ENCODE assay signal across 10 cellular contexts in the genomic region with DNA sequence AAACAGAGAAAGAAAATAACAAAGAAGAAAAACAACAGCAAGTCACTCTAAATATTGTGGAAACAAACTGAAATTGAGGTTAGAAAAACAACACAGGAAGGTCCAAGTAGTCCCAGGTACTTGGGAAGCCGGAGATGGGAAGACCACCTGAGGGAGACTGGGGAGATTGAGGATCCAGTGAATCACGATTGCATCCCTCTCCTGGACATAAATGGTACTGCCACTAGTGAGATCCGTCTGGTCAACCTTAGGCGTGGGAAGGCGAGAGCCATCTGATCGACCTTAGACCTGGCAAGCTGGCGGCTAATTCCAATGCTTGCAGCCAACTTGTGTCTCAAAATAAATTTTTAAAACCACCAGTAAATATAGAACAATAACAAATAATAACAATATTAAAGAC.
A peak's percentile ranks its signal among the peaks of the same experiment; 100 is the strongest.
DNase-seq lines count a peak whose midpoint lies in the region; ATAC-seq and TF ChIP-seq lines count a peak whose summit lies in the region.
"Had no signal": no experiment of that assay in that cellular context is flagged by ENCODE, and none has a peak within 500 bp of the region (broad histone marks: within the 10 kb centered on the region; RNA-seq: fewer than 3 reads in every experiment).

No MANE protein-coding gene starts in this region.

- ATAC-seq in SK-N-SH treated with all-trans-retinoic acid at 6 μM for 48 hours = 0 out of 3 replicates have a peak, but pooled peaks have one; percentile 40
- ATAC-seq in HG03521 (IDR thresholded peaks at IDR 0.05; ENCODE audit: unreplicated experiment) = no peak

- H3K9me3 ChIP-seq in GM23248 (ENCODE audit: low read depth) = no peaks in the 10 kb centered on the region
- H3K9me3 ChIP-seq: adrenal gland, MG63 had no signal

- H3K4me2 ChIP-seq in GM23248 (ENCODE audit: unreplicated experiment) = no peak overlapping the region

- DNase-seq in BJ (ENCODE audit: low read depth) (no peak), GM23248 (peak; percentile 14), iPS DF 4.7 (ENCODE audit: extremely low read depth, low spot score) (peak; percentile 74), AG08395 (ENCODE audit: low spot score) (no peak), nucleus accumbens (lab: John Stamatoyannopoulos, UW) (no peak)
- no peak for DNase-seq in stimulated activated naive CD4-positive, alpha-beta T cell treated with Interleukin-2 at 50 U/mL for 16 hours (lab: John Stamatoyannopoulos, UW)
- DNase-seq: adrenal gland, MG63 had no signal

- no peaks in the 10 kb centered on the region for H3K4me1 ChIP-seq in GM23248 (ENCODE audit: insufficient read depth)
- H3K4me1 ChIP-seq: adrenal gland had no signal

- no peak overlapping the region for H3K27ac ChIP-seq in GM23248
- H3K27ac ChIP-seq: adrenal gland had no signal

- no peaks in the 10 kb centered on the region for H3K79me2 ChIP-seq in GM23248 (ENCODE audit: insufficient read depth)

- H3K36me3 ChIP-seq in BJ (ENCODE audit: control insufficient read depth, insufficient read depth, low read length) = no peaks in the 10 kb centered on the region
- H3K36me3 ChIP-seq in GM23248 (ENCODE audit: low read depth) = no peaks in the 10 kb centered on the region
- H3K36me3 ChIP-seq: adrenal gland, MG63 had no signal

- H2AFZ ChIP-seq in GM23248 = no peak overlapping the region

- no peaks in the 10 kb centered on the region for H3F3A ChIP-seq in GM23248 (ENCODE audit: insufficient read depth)

- no peaks in the 10 kb centered on the region for H4K20me1 ChIP-seq in GM23248 (ENCODE audit: insufficient read depth)

- H3K9ac ChIP-seq in GM23248 = no peak overlapping the region

- no peaks in the 10 kb centered on the region for H3K9me2 ChIP-seq in GM23248 (ENCODE audit: insufficient read depth)

- peak; percentile 26; the same call in 1 of the 2 replicates for TF ChIP-seq CTCF in BJ (IDR thresholded peaks at IDR 0.05; ENCODE audit: insufficient read depth, low read depth, low read length)

- in situ Hi-C loops in GM23248 (cut with MboI) = no loop called here

- H3K27me3 ChIP-seq in BJ (ENCODE audit: control insufficient read depth, insufficient read depth, low read length) = no peaks in the 10 kb centered on the region
- H3K27me3 ChIP-seq in GM23248 (replicated peaks; ENCODE audit: insufficient read depth) = no peaks in the 10 kb centered on the region
- H3K27me3 ChIP-seq: adrenal gland, MG63 had no signal

- no peak overlapping the region for H3K4me3 ChIP-seq in BJ (ENCODE audit: low read depth, low read length)
- no peak overlapping the region for H3K4me3 ChIP-seq in GM23248
- H3K4me3 ChIP-seq: adrenal gland, MG63 had no signal

- 59 to 71% methylated on average over 7 of the region's 7 CpGs for WGBS in GM23248 (ENCODE audit: low coverage in 1 of 2, low lambda C conversion rate in 2 of 2, missing lambda C conversion rate in 2 of 2), 2 experiments

- CTCF ChIA-PET in BJ (lab: Yijun Ruan, JAX) = no interaction called here

- POLR2A ChIA-PET in BJ (lab: Charles Lee) = no interaction called here

TF ChIP-seq in SK-N-SH treated with all-trans-retinoic acid at 6 μM for 48 hours, 23 proteins besides CTCF, POLR2A, EP300 and RAD21 (continues in another document):
- TF ChIP-seq, protein P1, sequence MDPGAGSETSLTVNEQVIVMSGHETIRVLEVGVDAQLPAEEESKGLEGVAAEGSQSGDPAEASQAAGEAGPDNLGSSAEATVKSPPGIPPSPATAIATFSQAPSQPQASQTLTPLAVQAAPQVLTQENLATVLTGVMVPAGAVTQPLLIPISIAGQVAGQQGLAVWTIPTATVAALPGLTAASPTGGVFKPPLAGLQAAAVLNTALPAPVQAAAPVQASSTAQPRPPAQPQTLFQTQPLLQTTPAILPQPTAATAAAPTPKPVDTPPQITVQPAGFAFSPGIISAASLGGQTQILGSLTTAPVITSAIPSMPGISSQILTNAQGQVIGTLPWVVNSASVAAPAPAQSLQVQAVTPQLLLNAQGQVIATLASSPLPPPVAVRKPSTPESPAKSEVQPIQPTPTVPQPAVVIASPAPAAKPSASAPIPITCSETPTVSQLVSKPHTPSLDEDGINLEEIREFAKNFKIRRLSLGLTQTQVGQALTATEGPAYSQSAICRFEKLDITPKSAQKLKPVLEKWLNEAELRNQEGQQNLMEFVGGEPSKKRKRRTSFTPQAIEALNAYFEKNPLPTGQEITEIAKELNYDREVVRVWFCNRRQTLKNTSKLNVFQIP (CRISPR knock-in tag; IDR thresholded peaks at IDR 0.05; ENCODE audit: borderline replicate concordance, low read depth) = no peak
- no peak for TF ChIP-seq ZNF565 (CRISPR knock-in tag; conservative IDR thresholded peaks at IDR 0.05; ENCODE audit: low read depth)
- TF ChIP-seq GLIS3 (CRISPR knock-in tag; IDR thresholded peaks at IDR 0.05) = no peak
- TF ChIP-seq ZNF8 (CRISPR knock-in tag; IDR thresholded peaks at IDR 0.05) = no peak
- no peak for TF ChIP-seq BACH2 (CRISPR knock-in tag; IDR thresholded peaks at IDR 0.05; ENCODE audit: borderline replicate concordance)
- TF ChIP-seq CSDC2 (CRISPR knock-in tag; IDR thresholded peaks at IDR 0.05) = no peak
- TF ChIP-seq SNAI2 (CRISPR knock-in tag; IDR thresholded peaks at IDR 0.05) = no peak
- TF ChIP-seq TOX (CRISPR knock-in tag; IDR thresholded peaks at IDR 0.05; ENCODE audit: borderline replicate concordance) = no peak
- TF ChIP-seq, protein P2, sequence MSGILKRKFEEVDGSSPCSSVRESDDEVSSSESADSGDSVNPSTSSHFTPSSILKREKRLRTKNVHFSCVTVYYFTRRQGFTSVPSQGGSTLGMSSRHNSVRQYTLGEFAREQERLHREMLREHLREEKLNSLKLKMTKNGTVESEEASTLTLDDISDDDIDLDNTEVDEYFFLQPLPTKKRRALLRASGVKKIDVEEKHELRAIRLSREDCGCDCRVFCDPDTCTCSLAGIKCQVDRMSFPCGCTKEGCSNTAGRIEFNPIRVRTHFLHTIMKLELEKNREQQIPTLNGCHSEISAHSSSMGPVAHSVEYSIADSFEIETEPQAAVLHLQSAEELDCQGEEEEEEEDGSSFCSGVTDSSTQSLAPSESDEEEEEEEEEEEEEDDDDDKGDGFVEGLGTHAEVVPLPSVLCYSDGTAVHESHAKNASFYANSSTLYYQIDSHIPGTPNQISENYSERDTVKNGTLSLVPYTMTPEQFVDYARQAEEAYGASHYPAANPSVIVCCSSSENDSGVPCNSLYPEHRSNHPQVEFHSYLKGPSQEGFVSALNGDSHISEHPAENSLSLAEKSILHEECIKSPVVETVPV (CRISPR knock-in tag; IDR thresholded peaks at IDR 0.05) = no peak
- TF ChIP-seq, protein P3, sequence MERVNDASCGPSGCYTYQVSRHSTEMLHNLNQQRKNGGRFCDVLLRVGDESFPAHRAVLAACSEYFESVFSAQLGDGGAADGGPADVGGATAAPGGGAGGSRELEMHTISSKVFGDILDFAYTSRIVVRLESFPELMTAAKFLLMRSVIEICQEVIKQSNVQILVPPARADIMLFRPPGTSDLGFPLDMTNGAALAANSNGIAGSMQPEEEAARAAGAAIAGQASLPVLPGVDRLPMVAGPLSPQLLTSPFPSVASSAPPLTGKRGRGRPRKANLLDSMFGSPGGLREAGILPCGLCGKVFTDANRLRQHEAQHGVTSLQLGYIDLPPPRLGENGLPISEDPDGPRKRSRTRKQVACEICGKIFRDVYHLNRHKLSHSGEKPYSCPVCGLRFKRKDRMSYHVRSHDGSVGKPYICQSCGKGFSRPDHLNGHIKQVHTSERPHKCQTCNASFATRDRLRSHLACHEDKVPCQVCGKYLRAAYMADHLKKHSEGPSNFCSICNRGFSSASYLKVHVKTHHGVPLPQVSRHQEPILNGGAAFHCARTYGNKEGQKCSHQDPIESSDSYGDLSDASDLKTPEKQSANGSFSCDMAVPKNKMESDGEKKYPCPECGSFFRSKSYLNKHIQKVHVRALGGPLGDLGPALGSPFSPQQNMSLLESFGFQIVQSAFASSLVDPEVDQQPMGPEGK (CRISPR knock-in tag; IDR thresholded peaks at IDR 0.05; ENCODE audit: borderline replicate concordance) = no peak
- TF ChIP-seq ISL1 (CRISPR knock-in tag; IDR thresholded peaks at IDR 0.05) = no peak
- TF ChIP-seq ZFP30 (CRISPR knock-in tag; IDR thresholded peaks at IDR 0.05) = no peak
- TF ChIP-seq, protein P4, sequence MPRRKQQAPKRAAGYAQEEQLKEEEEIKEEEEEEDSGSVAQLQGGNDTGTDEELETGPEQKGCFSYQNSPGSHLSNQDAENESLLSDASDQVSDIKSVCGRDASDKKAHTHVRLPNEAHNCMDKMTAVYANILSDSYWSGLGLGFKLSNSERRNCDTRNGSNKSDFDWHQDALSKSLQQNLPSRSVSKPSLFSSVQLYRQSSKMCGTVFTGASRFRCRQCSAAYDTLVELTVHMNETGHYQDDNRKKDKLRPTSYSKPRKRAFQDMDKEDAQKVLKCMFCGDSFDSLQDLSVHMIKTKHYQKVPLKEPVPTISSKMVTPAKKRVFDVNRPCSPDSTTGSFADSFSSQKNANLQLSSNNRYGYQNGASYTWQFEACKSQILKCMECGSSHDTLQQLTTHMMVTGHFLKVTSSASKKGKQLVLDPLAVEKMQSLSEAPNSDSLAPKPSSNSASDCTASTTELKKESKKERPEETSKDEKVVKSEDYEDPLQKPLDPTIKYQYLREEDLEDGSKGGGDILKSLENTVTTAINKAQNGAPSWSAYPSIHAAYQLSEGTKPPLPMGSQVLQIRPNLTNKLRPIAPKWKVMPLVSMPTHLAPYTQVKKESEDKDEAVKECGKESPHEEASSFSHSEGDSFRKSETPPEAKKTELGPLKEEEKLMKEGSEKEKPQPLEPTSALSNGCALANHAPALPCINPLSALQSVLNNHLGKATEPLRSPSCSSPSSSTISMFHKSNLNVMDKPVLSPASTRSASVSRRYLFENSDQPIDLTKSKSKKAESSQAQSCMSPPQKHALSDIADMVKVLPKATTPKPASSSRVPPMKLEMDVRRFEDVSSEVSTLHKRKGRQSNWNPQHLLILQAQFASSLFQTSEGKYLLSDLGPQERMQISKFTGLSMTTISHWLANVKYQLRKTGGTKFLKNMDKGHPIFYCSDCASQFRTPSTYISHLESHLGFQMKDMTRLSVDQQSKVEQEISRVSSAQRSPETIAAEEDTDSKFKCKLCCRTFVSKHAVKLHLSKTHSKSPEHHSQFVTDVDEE (CRISPR knock-in tag; IDR thresholded peaks at IDR 0.05) = no peak
- TF ChIP-seq ARNTL (CRISPR knock-in tag; IDR thresholded peaks at IDR 0.05; ENCODE audit: borderline replicate concordance, low read depth) = no peak
- TF ChIP-seq ESRRG (CRISPR knock-in tag; IDR thresholded peaks at IDR 0.05) = no peak
- TF ChIP-seq PPARA (CRISPR knock-in tag; IDR thresholded peaks at IDR 0.05; ENCODE audit: borderline replicate concordance) = no peak
- no peak for TF ChIP-seq ZNF70 (CRISPR knock-in tag; IDR thresholded peaks at IDR 0.05)
- no peak for TF ChIP-seq ZC3H10 (CRISPR knock-in tag; IDR thresholded peaks at IDR 0.05)

Comparison
In these comparisons a context has a peak if more than half of its experiments do, and no peak if none do; other contexts are left out.
1. DNase-seq: peak in GM23248 (single experiment) and iPS DF 4.7 (single experiment); none in BJ (single experiment), AG08395 (single experiment), nucleus accumbens (0 of 56) and stimulated activated naive CD4-positive, alpha-beta T cell treated with Interleukin-2 at 50 U/mL for 16 hours (single experiment).